ENCODE assay signal across 2 cellular contexts in genomic region chr17:81381632-81382577, GRCh38.
TF ChIP-seq lines count a peak whose summit lies in the region.

No MANE protein-coding gene starts in this region.

TF ChIP-seq in IMR-90, 13 proteins besides CTCF, POLR2A, EP300 and RAD21:
- TF ChIP-seq RFX5 (IDR thresholded peaks at IDR 0.05; ENCODE audit: low read depth, low read length), result no peak
- no peak for TF ChIP-seq SMC3 (IDR thresholded peaks at IDR 0.05; ENCODE audit: low read depth, low read length)
- no peak for TF ChIP-seq BHLHE40 (IDR thresholded peaks at IDR 0.05; ENCODE audit: low read depth, low read length)
- TF ChIP-seq FOS (IDR thresholded peaks at IDR 0.05; ENCODE audit: low read depth, low read length), result no peak
- no peak for TF ChIP-seq MAFK (IDR thresholded peaks at IDR 0.05; ENCODE audit: low read depth, low read length)
- no peak for TF ChIP-seq MXI1 (IDR thresholded peaks at IDR 0.05; ENCODE audit: borderline replicate concordance, low read depth, low read length)
- no peak for TF ChIP-seq CHD1 (IDR thresholded peaks at IDR 0.05; ENCODE audit: low read depth, low read length)
- TF ChIP-seq CEBPB (IDR thresholded peaks at IDR 0.05; ENCODE audit: low read depth, low read length), result no peak
- no peak for TF ChIP-seq RCOR1 (IDR thresholded peaks at IDR 0.05; ENCODE audit: insufficient replicate concordance, low read length)

TF ChIP-seq in WTC11, 78 proteins besides CTCF, POLR2A, EP300 and RAD21:
- TF ChIP-seq KAT7 (CRISPR knock-in tag; IDR thresholded peaks at IDR 0.05; ENCODE audit: borderline replicate concordance) (no peak), IRF1 (CRISPR knock-in tag; IDR thresholded peaks at IDR 0.05) (no peak), NR1H2 (CRISPR knock-in tag; IDR thresholded peaks at IDR 0.05) (no peak), ZNF219 (CRISPR knock-in tag; IDR thresholded peaks at IDR 0.05; ENCODE audit: borderline replicate concordance) (no peak), SP1 (CRISPR knock-in tag; conservative IDR thresholded peaks at IDR 0.05) (no peak), ZNF416 (CRISPR knock-in tag; IDR thresholded peaks at IDR 0.05) (no peak), NFYB (CRISPR knock-in tag; conservative IDR thresholded peaks at IDR 0.05; ENCODE audit: low read depth) (no peak), NFE2L1 (CRISPR knock-in tag; IDR thresholded peaks at IDR 0.05) (no peak), MLX (CRISPR knock-in tag; IDR thresholded peaks at IDR 0.05) (no peak), ZNF423 (CRISPR knock-in tag; IDR thresholded peaks at IDR 0.05) (no peak), ZNF532 (CRISPR knock-in tag; IDR thresholded peaks at IDR 0.05; ENCODE audit: borderline replicate concordance) (no peak), NFATC4 (CRISPR knock-in tag; IDR thresholded peaks at IDR 0.05) (no peak), TEAD1 (CRISPR knock-in tag; IDR thresholded peaks at IDR 0.05) (no peak), NR3C1 (CRISPR knock-in tag; conservative IDR thresholded peaks at IDR 0.05; ENCODE audit: low read depth) (no peak), MXD4 (CRISPR knock-in tag; IDR thresholded peaks at IDR 0.05; ENCODE audit: borderline replicate concordance) (no peak), RORB (CRISPR knock-in tag; IDR thresholded peaks at IDR 0.05) (no peak), ZNF263 (CRISPR knock-in tag; IDR thresholded peaks at IDR 0.05; ENCODE audit: low read depth) (no peak), ATF1 (CRISPR knock-in tag; IDR thresholded peaks at IDR 0.05) (no peak), SOX15 (CRISPR knock-in tag; IDR thresholded peaks at IDR 0.05) (no peak)
- TF ChIP-seq, protein P1, sequence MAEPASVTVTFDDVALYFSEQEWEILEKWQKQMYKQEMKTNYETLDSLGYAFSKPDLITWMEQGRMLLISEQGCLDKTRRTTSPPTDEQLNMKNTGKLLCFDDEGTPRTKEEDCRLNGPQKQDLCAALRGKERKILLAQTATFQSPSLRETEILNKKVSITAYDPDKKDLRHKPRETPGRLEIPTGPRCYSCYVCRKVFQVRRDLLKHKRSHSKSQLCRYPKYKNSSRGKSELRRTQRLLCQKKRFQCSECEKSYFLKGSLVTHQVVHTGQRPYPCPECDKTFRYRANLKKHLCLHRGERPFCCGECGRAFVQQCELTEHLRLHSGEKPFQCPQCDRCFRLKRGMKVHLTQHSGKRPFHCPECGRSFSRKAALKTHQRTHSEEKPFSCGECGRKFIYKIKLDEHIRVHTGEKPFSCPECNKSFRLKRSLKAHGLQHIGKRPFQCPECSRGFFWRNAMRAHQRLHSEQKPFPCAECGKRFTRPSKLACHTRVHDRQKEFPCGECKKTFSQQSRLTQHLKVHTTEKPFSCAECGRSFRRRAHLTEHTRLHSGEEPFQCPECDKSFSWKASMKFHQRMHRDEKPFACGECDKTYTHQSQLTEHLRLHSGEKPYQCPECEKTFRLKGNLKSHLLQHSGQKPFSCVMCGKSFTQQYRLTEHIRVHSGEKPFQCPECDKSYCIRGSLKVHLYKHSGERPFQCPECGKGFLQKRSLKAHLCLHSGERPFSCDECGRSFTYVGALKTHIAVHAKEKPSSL (CRISPR knock-in tag; conservative IDR thresholded peaks at IDR 0.05), result no peak
